Comparison of ENCODE assay signal across 23 cellular contexts in the genomic region with DNA sequence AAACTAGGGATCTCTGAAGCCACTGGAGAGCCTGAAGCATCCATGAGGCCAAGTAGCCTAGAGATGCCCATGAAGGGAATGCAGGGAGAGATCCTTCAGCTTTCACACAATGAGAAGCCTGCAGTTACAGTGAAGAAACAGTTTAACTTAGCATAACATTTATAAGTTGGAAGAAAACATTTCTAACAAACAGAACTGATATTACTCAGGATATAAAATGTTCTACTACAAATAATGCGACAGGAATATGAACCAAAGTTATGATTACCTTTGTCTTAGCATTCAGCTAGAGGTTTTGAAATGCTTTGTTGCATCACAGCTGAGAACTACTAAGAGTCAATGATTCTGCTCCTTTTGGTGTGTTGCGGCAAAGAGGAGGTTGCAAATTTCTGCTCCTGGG. TPM values are rescaled to one million over a fixed set of nuclear protein-coding genes. Genes with fewer than 3 reads are reported as not detected.
A peak's percentile ranks its signal among the peaks of the same experiment; 100 is the strongest.
DNase-seq lines count a peak whose midpoint lies in the region; ATAC-seq and TF ChIP-seq lines count a peak whose summit lies in the region.
"Had no signal": no experiment of that assay in that cellular context is flagged by ENCODE, and none has a peak within 500 bp of the region (broad histone marks: within the 10 kb centered on the region; RNA-seq: fewer than 3 reads in every experiment).

No MANE protein-coding gene starts in this region.

- no peak overlapping the region for H3K4me3 Mint-ChIP-seq in HFFc6
- H3K4me3 Mint-ChIP-seq: CD4-positive, alpha-beta T cell; neural crest cell had no signal

- H3K9me2 ChIP-seq in GM23248 (ENCODE audit: insufficient read depth): no peaks in the 10 kb centered on the region

- H3K79me2 ChIP-seq in ACC112 (ENCODE audit: control insufficient read depth, insufficient read depth, low read length, unreplicated experiment) (no peaks in the 10 kb centered on the region), GM23248 (ENCODE audit: insufficient read depth) (no peaks in the 10 kb centered on the region)

- no peaks in the 10 kb centered on the region for H4K20me1 ChIP-seq in GM23248 (ENCODE audit: insufficient read depth)

- H3K27ac ChIP-seq in ACC112 (ENCODE audit: low read depth, low read length) (peak overlapping the region; percentile 76), GM23248 (no peak overlapping the region), SK-N-MC (peak overlapping the region; percentile 12; the same call in 1 of the 2 replicates)
- H3K27ac ChIP-seq: cardiac muscle cell, left ventricle myocardium inferior, VCaP had no signal

- no peak for ATAC-seq in HG03097 (IDR thresholded peaks at IDR 0.05; ENCODE audit: low FRiP score, unreplicated experiment)
- no peak for ATAC-seq in HG03196 (IDR thresholded peaks at IDR 0.05; ENCODE audit: unreplicated experiment)
- ATAC-seq: mucosa of descending colon, Right ventricle myocardium inferior had no signal

- H3K27me3 ChIP-seq in ACC112 (ENCODE audit: insufficient read depth, low read length) (no peaks in the 10 kb centered on the region), GM23248 (replicated peaks; ENCODE audit: insufficient read depth) (no peaks in the 10 kb centered on the region)
- H3K27me3 ChIP-seq: cardiac muscle cell had no signal

- no peak for TF ChIP-seq CTCF in HFFc6 (IDR thresholded peaks at IDR 0.05)

- H3K27me3 Mint-ChIP-seq in HFFc6 (ENCODE audit: insufficient read depth): no peaks in the 10 kb centered on the region
- H3K27me3 Mint-ChIP-seq: CD4-positive, alpha-beta T cell had no signal

- H3K9me3 ChIP-seq in GM23248 (ENCODE audit: low read depth) (no peaks in the 10 kb centered on the region), SK-N-MC (ENCODE audit: low read depth, low read length) (no peaks in the 10 kb centered on the region)
- H3K9me3 ChIP-seq: left ventricle myocardium inferior, mucosa of descending colon had no signal

- H3K36me3 Mint-ChIP-seq in HFFc6 (ENCODE audit: low read depth): 0 out of 2 replicates have a peak, but pooled peaks cover 4% of the 10 kb centered on the region

- H3F3A ChIP-seq in GM23248 (ENCODE audit: insufficient read depth): peaks cover 23% of the 10 kb centered on the region

- H2AFZ ChIP-seq in ACC112 (ENCODE audit: low read length, unreplicated experiment) (peak overlapping the region; percentile 70), GM23248 (no peak overlapping the region)

- peaks cover 56% of the 10 kb centered on the region for H3K4me1 Mint-ChIP-seq in HFFc6 (ENCODE audit: low read depth)
- H3K4me1 Mint-ChIP-seq: neural crest cell had no signal

- no peak overlapping the region for H3K4me2 ChIP-seq in GM23248 (ENCODE audit: unreplicated experiment)

- H3K27ac Mint-ChIP-seq in HFFc6: no peak overlapping the region
- H3K27ac Mint-ChIP-seq: CD4-positive, alpha-beta T cell had no signal

- H3K4me1 ChIP-seq in ACC112 (ENCODE audit: control insufficient read depth, insufficient read depth, low read length, unreplicated experiment): peaks cover 56% of the 10 kb centered on the region
- H3K4me1 ChIP-seq in GM23248 (ENCODE audit: insufficient read depth): peaks cover 39% of the 10 kb centered on the region
- H3K4me1 ChIP-seq: left ventricle myocardium inferior had no signal

- WGBS in GM23248 (ENCODE audit: low coverage in 1 of 2, low lambda C conversion rate in 2 of 2, missing lambda C conversion rate in 2 of 2), 2 experiments: 98 to 100% methylated on average over 2 of the region's 2 CpGs

- H3K9me3 Mint-ChIP-seq in HFFc6: no peaks in the 10 kb centered on the region
- H3K9me3 Mint-ChIP-seq: CD4-positive, alpha-beta T cell; neural crest cell had no signal

- H3K36me3 ChIP-seq in ACC112 (ENCODE audit: insufficient read depth, low read length) (no peaks in the 10 kb centered on the region), GM23248 (ENCODE audit: low read depth) (no peaks in the 10 kb centered on the region), SK-N-MC (ENCODE audit: insufficient read depth, low read length) (no peaks in the 10 kb centered on the region)
- H3K36me3 ChIP-seq: cardiac muscle cell, left ventricle myocardium inferior had no signal

- DNase-seq in GM23248: peak; percentile 3
- no peak for DNase-seq in SK-N-MC (ENCODE audit: low read depth, low spot score)
- peak; percentile 61 for DNase-seq in fibroblast of peridontal ligament (ENCODE audit: extremely low read depth)
- no peak for DNase-seq in NCI-H1092 (lab: John Stamatoyannopoulos, UW)
- no peak for DNase-seq in HFFc6
- DNase-seq: ACHN; activated CD4-positive, alpha-beta T cell treated with anti-CD3 and anti-CD28 coated beads, Interleukin-2, amount 50 U/mL, for 48 hours; activated gamma-delta T cell; CD4-positive, alpha-beta T cell; dermis blood vessel endothelial cell; DMS79; left ventricle myocardium inferior; mucosa of descending colon; NCI-H187; NCI-H446 had no signal

- H3K9ac ChIP-seq in GM23248 (no peak overlapping the region), SK-N-MC (ENCODE audit: insufficient read length) (no peak overlapping the region)

- in situ Hi-C loops in GM23248 (cut with MboI): no loop called here

- H3K4me3 ChIP-seq in ACC112 (ENCODE audit: low read depth, low read length) (no peak overlapping the region), GM23248 (no peak overlapping the region), SK-N-MC (no peak overlapping the region)
- H3K4me3 ChIP-seq: cardiac muscle cell, left ventricle myocardium inferior, mucosa of descending colon had no signal

RNA-seq across cellular contexts. Expression of gene KYNU, which starts 6.9 kb away (rescaled TPM):
- under 0.01 TPM in 1 of 2 replicates, not detected in the other for total RNA-seq in GM23248 (2014; rRNA removed; shearing (Covaris generic))
- polyA plus RNA-seq in GM23248 (2016; fragmentation: Nextera tagmentation; extraction: Ambion mirVana): 0.15 TPM in 1 of 2 replicates, not detected in the other
- total RNA-seq in HFFc6 (2021; fragmentation: NEBNext Ultra II Directional; extraction: Animal tissue kit (Norgen Biotek cat#: 25700)): under 1 TPM in 5 of 6 experiments, not detected in 1; 0.17 to 0.63 (median 0.34) TPM
- total RNA-seq: T-helper 1 cell treated with Interleukin-12 subunit alpha and Interleukin-12 subunit beta and Interleukin-4 antibody, amounts not matched to agents 30 ng/mL and 1 ng/mL, for 36 hours had no signal

Comparison
In these comparisons a context has a peak if more than half of its experiments do, and no peak if none do; other contexts are left out.
1. DNase-seq: peak in GM23248 (single experiment) and fibroblast of peridontal ligament (single experiment); none in SK-N-MC (single experiment), NCI-H1092 (single experiment) and HFFc6 (single experiment).